Comparison of ENCODE assay signal across 32 cellular contexts in the genomic region with DNA sequence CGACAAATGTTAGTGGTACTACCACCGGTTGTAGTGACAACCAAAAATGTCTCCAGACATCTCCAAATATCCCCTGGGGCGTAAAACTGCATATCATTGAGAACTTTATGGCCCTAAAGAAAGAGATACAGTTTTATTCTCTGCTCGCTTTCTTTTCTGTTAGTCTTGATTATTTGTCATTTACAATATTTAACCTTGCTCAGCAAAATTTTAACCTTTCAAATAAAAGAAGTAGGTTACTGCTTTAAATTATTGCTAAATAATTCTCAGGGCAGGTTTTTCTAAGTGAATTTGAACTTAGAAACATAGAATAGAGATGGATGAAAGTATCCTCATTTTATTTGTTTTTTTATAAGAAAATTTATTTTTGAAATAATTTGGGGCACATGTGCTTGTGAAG.
"Had no signal": no experiment of that assay in that cellular context is flagged by ENCODE, and none has a peak within 500 bp of the region (broad histone marks: within the 10 kb centered on the region; RNA-seq: fewer than 3 reads in every experiment).

No MANE protein-coding gene starts in this region.

- H3K4me1 ChIP-seq: breast epithelium had no signal

- ATAC-seq: activated CD8-positive, alpha-beta T cell treated with anti-CD3 and anti-CD28 coated beads for 36 hours; activated naive CD4-positive, alpha-beta T cell treated with anti-CD3 and anti-CD28 coated beads, Interleukin-2, amount 50 U/mL, for 72 hours; activated T-cell treated with anti-CD3 and anti-CD28 coated beads, Interleukin-2, amount 50 U/mL, for 4 hours; activated T-cell treated with anti-CD3 and anti-CD28 coated beads, Interleukin-2, amount 50 U/mL, for 72 hours; activated T-helper 17 cell treated with anti-CD3 and anti-CD28 coated beads, Interleukin-2, amount 50 U/mL, for 72 hours; body of pancreas; T-helper 17 cell had no signal

- FAIRE-seq: astrocyte, TTC549 had no signal

- H3K36me3 ChIP-seq: adrenal gland, brain microvascular endothelial cell, breast epithelium had no signal

- H3K27ac ChIP-seq: adrenal gland, body of pancreas, brain microvascular endothelial cell, breast epithelium, VCaP had no signal

- H3K27me3 ChIP-seq: adrenal gland, body of pancreas, brain microvascular endothelial cell, breast epithelium had no signal

- DNase-seq: activated B cell treated with CpG ODN at 0.5 μM for 24 hours; activated CD4-positive, alpha-beta memory T cell treated with anti-CD3 and anti-CD28 coated beads for 36 hours; activated CD4-positive, alpha-beta T cell treated with anti-CD3 and anti-CD28 coated beads for 4 hours; activated CD4-positive, alpha-beta T cell treated with anti-CD3 and anti-CD28 coated beads, Interleukin-2, amount 50 U/mL, for 1 hour; activated CD4-positive, alpha-beta T cell treated with anti-CD3 and anti-CD28 coated beads, Interleukin-2, amount 50 U/mL, for 4 hours; activated CD4-positive, CD25-positive, alpha-beta regulatory T cell treated with anti-CD3 and anti-CD28 coated beads, Interleukin-2, amount 50 U/mL, for 72 hours; activated CD8-positive, alpha-beta memory T cell treated with anti-CD3 and anti-CD28 coated beads, Interleukin-2, amount 50 U/mL, for 4 hours; activated CD8-positive, alpha-beta T cell treated with anti-CD3 and anti-CD28 coated beads for 36 hours; activated effector memory CD4-positive, alpha-beta T cell treated with anti-CD3 and anti-CD28 coated beads, Interleukin-2, amount 50 U/mL, for 16 hours; activated gamma-delta T cell treated with Interleukin-2 at 50 U/mL for 16 hours; activated naive CD4-positive, alpha-beta T cell; activated naive CD4-positive, alpha-beta T cell treated with anti-CD3 and anti-CD28 coated beads for 36 hours; activated naive CD4-positive, alpha-beta T cell treated with anti-CD3 and anti-CD28 coated beads, Interleukin-2, amount 50 U/mL, for 16 hours; activated naive CD8-positive, alpha-beta T cell treated with anti-CD3 and anti-CD28 coated beads for 36 hours; activated T-cell treated with anti-CD3 and anti-CD28 coated beads for 4 hours; activated T-cell treated with anti-CD3 and anti-CD28 coated beads, Interleukin-2, amount 50 U/mL, for 1 hour; activated T-cell treated with anti-CD3 and anti-CD28 coated beads, Interleukin-2, amount 50 U/mL, for 4 hours; activated T-cell treated with anti-CD3 and anti-CD28 coated beads, Interleukin-2, amount 50 U/mL, for 72 hours; adrenal gland; amniotic stem cell; aorta; body of pancreas; brain microvascular endothelial cell; central memory CD4-positive, alpha-beta T cell; T-helper 17 cell; T-helper 9 cell had no signal

- H3K9me3 ChIP-seq: adrenal gland, body of pancreas, breast epithelium had no signal

- H3K4me3 ChIP-seq: adrenal gland, body of pancreas, breast epithelium had no signal
